In genomic region chr5:15236911-15237508, GRCh38 we compare ENCODE assay signal across 3 cellular contexts.
TF ChIP-seq lines count a peak whose summit lies in the region.

No MANE protein-coding gene starts in this region.

TF ChIP-seq in liver, 16 proteins besides CTCF, POLR2A, EP300 and RAD21:
- TF ChIP-seq REST (IDR thresholded peaks at IDR 0.05) (no peak), ZBTB33 (IDR thresholded peaks at IDR 0.05) (no peak), TAF1 (conservative IDR thresholded peaks at IDR 0.05) (no peak), HNF4A (conservative IDR thresholded peaks at IDR 0.05) (peak in 1 of 2 donors; percentile 43)

TF ChIP-seq in HepG2, 621 proteins besides CTCF, POLR2A, EP300 and RAD21 (continued from another document):
- TF ChIP-seq ZNF503 (CRISPR knock-in tag; IDR thresholded peaks at IDR 0.05) = no peak
- TF ChIP-seq HOXD1 (CRISPR knock-in tag; IDR thresholded peaks at IDR 0.05) = no peak
- TF ChIP-seq E2F5 (CRISPR knock-in tag; conservative IDR thresholded peaks at IDR 0.05) = no peak
- TF ChIP-seq RARG (CRISPR knock-in tag; IDR thresholded peaks at IDR 0.05; ENCODE audit: low read depth) = no peak
- no peak for TF ChIP-seq ZNF768 (CRISPR knock-in tag; IDR thresholded peaks at IDR 0.05)
- TF ChIP-seq SP2 (CRISPR knock-in tag; IDR thresholded peaks at IDR 0.05) = no peak
- TF ChIP-seq ZBTB42 (CRISPR knock-in tag; IDR thresholded peaks at IDR 0.05) = no peak

TF ChIP-seq in GM12878, 131 proteins besides CTCF, POLR2A, EP300 and RAD21:
- TF ChIP-seq ZNF687 (IDR thresholded peaks at IDR 0.05) (no peak), JUNB (IDR thresholded peaks at IDR 0.05) (0 out of 2 replicates have a peak, but pooled peaks have one; percentile 16)
